18 cellular contexts compared by ENCODE assay signal in genomic region chr9:107060026-107060425, GRCh38.
DNase-seq lines count a peak whose midpoint lies in the region; TF ChIP-seq lines count a peak whose summit lies in the region.
"Had no signal": no experiment of that assay in that cellular context is flagged by ENCODE, and none has a peak within 500 bp of the region (broad histone marks: within the 10 kb centered on the region; RNA-seq: fewer than 3 reads in every experiment).

No MANE protein-coding gene starts in this region.

- TF ChIP-seq CTCF in neural crest cell (conservative IDR thresholded peaks at IDR 0.05) = no peak

- no peaks in the 10 kb centered on the region for H4K20me1 ChIP-seq in BLaER1

- no peak overlapping the region for H3K27ac ChIP-seq in BLaER1

- H3K4me2 ChIP-seq in BLaER1 = peak overlapping the region; percentile 53; the same call in 1 of the 2 replicates

- H3K4me3 ChIP-seq in BLaER1 = no peak overlapping the region

- no peaks in the 10 kb centered on the region for H3K36me3 ChIP-seq in BLaER1

- H3K4me1 ChIP-seq in BLaER1 = peaks cover 12% of the 10 kb centered on the region

- H3K27me3 ChIP-seq in BLaER1 = no peaks in the 10 kb centered on the region

- peaks cover 7% of the 10 kb centered on the region for H3K9me3 Mint-ChIP-seq in neural crest cell
- H3K9me3 Mint-ChIP-seq: HFFc6 had no signal

- peaks cover 7% of the 10 kb centered on the region for H3K9me3 ChIP-seq in BLaER1

- no peak overlapping the region for H3K4me3 Mint-ChIP-seq in neural crest cell
- H3K4me3 Mint-ChIP-seq: CD4-positive, CD25-positive, alpha-beta regulatory T cell; HFFc6 had no signal

- DNase-seq in CD1c-positive myeloid dendritic cell (ENCODE audit: extremely low spot score) (peak; percentile 61), OCI-M1 (lab: John Stamatoyannopoulos, UW) (peak; percentile 21), neural crest cell (ENCODE audit: low read depth, low spot score) (no peak), epidermal melanocyte (ENCODE audit: insufficient read length, low spot score) (no peak), HCEC 1CT (no peak), NCI-H82 (lab: John Stamatoyannopoulos, UW) (no peak)
- DNase-seq in activated CD4-positive, CD25-positive, alpha-beta regulatory T cell (lab: John Stamatoyannopoulos, UW) = no peak
- DNase-seq: CD4-positive, CD25-positive, alpha-beta regulatory T cell; COR-L47; DMS 273 treated with DMSO at 0.1 percent for 48 hours; HFFc6; IMR-90; MM.1S; NCI-H1417 treated with DMSO at 0.1 percent for 48 hours; NCI-H187 treated with DMSO at 0.1 percent for 48 hours; NCI-H226; NCI-H524 had no signal

- H3K9ac ChIP-seq in BLaER1 = no peak overlapping the region

- peaks cover 10% of the 10 kb centered on the region for H3K4me1 Mint-ChIP-seq in neural crest cell
- H3K4me1 Mint-ChIP-seq: CD4-positive, CD25-positive, alpha-beta regulatory T cell had no signal

- H3K27me3 Mint-ChIP-seq in neural crest cell (ENCODE audit: low read depth) = no peaks in the 10 kb centered on the region
- H3K27me3 Mint-ChIP-seq: CD4-positive, CD25-positive, alpha-beta regulatory T cell had no signal

- H3K36me3 Mint-ChIP-seq in neural crest cell (ENCODE audit: low read depth) = no peaks in the 10 kb centered on the region
- H3K36me3 Mint-ChIP-seq: CD4-positive, CD25-positive, alpha-beta regulatory T cell had no signal

- H3K27ac Mint-ChIP-seq in neural crest cell (ENCODE audit: unreplicated experiment) = peak overlapping the region; percentile 51
- H3K27ac Mint-ChIP-seq: CD4-positive, CD25-positive, alpha-beta regulatory T cell; HFFc6 had no signal

Comparison
In these comparisons a context has a peak if more than half of its experiments do, and no peak if none do; other contexts are left out.
1. DNase-seq: peak in CD1c-positive myeloid dendritic cell (single experiment) and OCI-M1 (single experiment); none in neural crest cell (single experiment), epidermal melanocyte (single experiment), HCEC 1CT (single experiment), activated CD4-positive, CD25-positive, alpha-beta regulatory T cell (0 of 4) and NCI-H82 (single experiment).